1 cellular context compared by ENCODE assay signal in the genomic region with DNA sequence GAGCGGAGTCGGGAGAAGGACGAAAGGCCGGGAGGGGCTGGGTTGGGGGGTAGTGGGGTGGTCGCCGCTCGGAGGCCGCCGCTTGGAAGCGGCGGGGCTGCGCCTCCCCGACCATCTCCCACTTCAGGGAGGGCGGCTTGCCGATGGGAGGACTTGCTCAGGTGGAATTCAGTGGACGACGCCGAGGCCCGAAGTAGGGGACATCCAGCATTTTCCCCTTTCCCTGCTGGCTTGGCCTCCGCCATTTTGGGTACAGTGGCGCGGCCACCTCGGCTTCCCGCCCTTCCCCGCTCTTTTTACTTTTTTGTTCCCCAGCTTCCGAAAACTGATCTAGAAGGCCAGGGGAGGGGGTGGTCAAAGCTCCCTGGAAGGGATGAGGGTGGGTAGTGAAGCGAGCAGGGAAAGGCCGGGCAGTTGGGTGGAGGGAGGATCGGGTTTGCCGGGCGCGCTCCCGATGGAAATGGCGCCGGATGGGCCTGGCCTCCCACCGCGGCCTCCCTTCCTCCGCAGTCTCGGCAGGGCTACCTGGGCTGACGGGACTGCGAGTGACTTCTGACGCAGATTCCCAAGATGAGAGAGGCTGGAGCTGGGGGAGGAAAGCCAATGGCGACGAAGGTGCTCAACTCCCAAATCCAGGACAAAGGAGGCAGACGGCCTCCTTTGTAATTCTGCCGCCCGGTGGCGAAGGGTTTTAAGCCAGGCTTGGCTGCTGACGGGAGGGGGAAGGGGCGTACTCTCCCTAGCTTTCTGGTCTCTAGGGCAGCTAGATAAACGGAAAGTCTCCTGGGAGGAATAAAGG.
TF ChIP-seq lines count a peak whose summit lies in the region.

A gene (minus strand): TSS at position 670 of the 799 bp plus-strand sequence. CDS start 26,084 bp downstream, outside the sequence.

TF ChIP-seq in HepG2, 621 proteins besides CTCF, POLR2A, EP300 and RAD21 (continued from another document and continues in another):
- TF ChIP-seq, protein P1, sequence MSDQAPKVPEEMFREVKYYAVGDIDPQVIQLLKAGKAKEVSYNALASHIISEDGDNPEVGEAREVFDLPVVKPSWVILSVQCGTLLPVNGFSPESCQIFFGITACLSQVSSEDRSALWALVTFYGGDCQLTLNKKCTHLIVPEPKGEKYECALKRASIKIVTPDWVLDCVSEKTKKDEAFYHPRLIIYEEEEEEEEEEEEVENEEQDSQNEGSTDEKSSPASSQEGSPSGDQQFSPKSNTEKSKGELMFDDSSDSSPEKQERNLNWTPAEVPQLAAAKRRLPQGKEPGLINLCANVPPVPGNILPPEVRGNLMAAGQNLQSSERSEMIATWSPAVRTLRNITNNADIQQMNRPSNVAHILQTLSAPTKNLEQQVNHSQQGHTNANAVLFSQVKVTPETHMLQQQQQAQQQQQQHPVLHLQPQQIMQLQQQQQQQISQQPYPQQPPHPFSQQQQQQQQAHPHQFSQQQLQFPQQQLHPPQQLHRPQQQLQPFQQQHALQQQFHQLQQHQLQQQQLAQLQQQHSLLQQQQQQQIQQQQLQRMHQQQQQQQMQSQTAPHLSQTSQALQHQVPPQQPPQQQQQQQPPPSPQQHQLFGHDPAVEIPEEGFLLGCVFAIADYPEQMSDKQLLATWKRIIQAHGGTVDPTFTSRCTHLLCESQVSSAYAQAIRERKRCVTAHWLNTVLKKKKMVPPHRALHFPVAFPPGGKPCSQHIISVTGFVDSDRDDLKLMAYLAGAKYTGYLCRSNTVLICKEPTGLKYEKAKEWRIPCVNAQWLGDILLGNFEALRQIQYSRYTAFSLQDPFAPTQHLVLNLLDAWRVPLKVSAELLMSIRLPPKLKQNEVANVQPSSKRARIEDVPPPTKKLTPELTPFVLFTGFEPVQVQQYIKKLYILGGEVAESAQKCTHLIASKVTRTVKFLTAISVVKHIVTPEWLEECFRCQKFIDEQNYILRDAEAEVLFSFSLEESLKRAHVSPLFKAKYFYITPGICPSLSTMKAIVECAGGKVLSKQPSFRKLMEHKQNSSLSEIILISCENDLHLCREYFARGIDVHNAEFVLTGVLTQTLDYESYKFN (CRISPR knock-in tag; conservative IDR thresholded peaks at IDR 0.05) = no peak; the same call in none of the 2 replicates
- no peak; the same call in 1 of the 2 replicates for TF ChIP-seq GFI1 (CRISPR knock-in tag; IDR thresholded peaks at IDR 0.05; ENCODE audit: borderline replicate concordance)
- TF ChIP-seq NBN (conservative IDR thresholded peaks at IDR 0.05) = no peak
- no peak for TF ChIP-seq ZNF530 (CRISPR knock-in tag; IDR thresholded peaks at IDR 0.05; ENCODE audit: low read depth)
- TF ChIP-seq, protein P2, sequence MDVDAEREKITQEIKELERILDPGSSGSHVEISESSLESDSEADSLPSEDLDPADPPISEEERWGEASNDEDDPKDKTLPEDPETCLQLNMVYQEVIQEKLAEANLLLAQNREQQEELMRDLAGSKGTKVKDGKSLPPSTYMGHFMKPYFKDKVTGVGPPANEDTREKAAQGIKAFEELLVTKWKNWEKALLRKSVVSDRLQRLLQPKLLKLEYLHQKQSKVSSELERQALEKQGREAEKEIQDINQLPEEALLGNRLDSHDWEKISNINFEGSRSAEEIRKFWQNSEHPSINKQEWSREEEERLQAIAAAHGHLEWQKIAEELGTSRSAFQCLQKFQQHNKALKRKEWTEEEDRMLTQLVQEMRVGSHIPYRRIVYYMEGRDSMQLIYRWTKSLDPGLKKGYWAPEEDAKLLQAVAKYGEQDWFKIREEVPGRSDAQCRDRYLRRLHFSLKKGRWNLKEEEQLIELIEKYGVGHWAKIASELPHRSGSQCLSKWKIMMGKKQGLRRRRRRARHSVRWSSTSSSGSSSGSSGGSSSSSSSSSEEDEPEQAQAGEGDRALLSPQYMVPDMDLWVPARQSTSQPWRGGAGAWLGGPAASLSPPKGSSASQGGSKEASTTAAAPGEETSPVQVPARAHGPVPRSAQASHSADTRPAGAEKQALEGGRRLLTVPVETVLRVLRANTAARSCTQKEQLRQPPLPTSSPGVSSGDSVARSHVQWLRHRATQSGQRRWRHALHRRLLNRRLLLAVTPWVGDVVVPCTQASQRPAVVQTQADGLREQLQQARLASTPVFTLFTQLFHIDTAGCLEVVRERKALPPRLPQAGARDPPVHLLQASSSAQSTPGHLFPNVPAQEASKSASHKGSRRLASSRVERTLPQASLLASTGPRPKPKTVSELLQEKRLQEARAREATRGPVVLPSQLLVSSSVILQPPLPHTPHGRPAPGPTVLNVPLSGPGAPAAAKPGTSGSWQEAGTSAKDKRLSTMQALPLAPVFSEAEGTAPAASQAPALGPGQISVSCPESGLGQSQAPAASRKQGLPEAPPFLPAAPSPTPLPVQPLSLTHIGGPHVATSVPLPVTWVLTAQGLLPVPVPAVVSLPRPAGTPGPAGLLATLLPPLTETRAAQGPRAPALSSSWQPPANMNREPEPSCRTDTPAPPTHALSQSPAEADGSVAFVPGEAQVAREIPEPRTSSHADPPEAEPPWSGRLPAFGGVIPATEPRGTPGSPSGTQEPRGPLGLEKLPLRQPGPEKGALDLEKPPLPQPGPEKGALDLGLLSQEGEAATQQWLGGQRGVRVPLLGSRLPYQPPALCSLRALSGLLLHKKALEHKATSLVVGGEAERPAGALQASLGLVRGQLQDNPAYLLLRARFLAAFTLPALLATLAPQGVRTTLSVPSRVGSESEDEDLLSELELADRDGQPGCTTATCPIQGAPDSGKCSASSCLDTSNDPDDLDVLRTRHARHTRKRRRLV (CRISPR knock-in tag; IDR thresholded peaks at IDR 0.05) = no peak
- TF ChIP-seq KLF12 (CRISPR knock-in tag; IDR thresholded peaks at IDR 0.05; ENCODE audit: borderline replicate concordance) = no peak
- no peak for TF ChIP-seq ZSCAN29 (CRISPR knock-in tag; conservative IDR thresholded peaks at IDR 0.05)
- TF ChIP-seq, protein P3, sequence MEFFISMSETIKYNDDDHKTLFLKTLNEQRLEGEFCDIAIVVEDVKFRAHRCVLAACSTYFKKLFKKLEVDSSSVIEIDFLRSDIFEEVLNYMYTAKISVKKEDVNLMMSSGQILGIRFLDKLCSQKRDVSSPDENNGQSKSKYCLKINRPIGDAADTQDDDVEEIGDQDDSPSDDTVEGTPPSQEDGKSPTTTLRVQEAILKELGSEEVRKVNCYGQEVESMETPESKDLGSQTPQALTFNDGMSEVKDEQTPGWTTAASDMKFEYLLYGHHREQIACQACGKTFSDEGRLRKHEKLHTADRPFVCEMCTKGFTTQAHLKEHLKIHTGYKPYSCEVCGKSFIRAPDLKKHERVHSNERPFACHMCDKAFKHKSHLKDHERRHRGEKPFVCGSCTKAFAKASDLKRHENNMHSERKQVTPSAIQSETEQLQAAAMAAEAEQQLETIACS (CRISPR knock-in tag; IDR thresholded peaks at IDR 0.05) = peak; percentile 94
- TF ChIP-seq, protein P4, sequence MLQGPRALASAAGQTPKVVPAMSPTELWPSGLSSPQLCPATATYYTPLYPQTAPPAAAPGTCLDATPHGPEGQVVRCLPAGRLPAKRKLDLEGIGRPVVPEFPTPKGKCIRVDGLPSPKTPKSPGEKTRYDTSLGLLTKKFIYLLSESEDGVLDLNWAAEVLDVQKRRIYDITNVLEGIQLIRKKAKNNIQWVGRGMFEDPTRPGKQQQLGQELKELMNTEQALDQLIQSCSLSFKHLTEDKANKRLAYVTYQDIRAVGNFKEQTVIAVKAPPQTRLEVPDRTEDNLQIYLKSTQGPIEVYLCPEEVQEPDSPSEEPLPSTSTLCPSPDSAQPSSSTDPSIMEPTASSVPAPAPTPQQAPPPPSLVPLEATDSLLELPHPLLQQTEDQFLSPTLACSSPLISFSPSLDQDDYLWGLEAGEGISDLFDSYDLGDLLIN (CRISPR knock-in tag; IDR thresholded peaks at IDR 0.05; ENCODE audit: borderline replicate concordance) = no peak
- TF ChIP-seq SOX13 (IDR thresholded peaks at IDR 0.05) = no peak
- TF ChIP-seq SOX13 (CRISPR knock-in tag; conservative IDR thresholded peaks at IDR 0.05 in 1 of 2, IDR thresholded peaks at IDR 0.05 in 1 of 2) = 0 out of 4 replicates have a peak, but pooled peaks of 1 of the 2 experiments have one; percentile 7
- no peak for TF ChIP-seq BCL6 (CRISPR knock-in tag; IDR thresholded peaks at IDR 0.05)
- TF ChIP-seq, protein P5, sequence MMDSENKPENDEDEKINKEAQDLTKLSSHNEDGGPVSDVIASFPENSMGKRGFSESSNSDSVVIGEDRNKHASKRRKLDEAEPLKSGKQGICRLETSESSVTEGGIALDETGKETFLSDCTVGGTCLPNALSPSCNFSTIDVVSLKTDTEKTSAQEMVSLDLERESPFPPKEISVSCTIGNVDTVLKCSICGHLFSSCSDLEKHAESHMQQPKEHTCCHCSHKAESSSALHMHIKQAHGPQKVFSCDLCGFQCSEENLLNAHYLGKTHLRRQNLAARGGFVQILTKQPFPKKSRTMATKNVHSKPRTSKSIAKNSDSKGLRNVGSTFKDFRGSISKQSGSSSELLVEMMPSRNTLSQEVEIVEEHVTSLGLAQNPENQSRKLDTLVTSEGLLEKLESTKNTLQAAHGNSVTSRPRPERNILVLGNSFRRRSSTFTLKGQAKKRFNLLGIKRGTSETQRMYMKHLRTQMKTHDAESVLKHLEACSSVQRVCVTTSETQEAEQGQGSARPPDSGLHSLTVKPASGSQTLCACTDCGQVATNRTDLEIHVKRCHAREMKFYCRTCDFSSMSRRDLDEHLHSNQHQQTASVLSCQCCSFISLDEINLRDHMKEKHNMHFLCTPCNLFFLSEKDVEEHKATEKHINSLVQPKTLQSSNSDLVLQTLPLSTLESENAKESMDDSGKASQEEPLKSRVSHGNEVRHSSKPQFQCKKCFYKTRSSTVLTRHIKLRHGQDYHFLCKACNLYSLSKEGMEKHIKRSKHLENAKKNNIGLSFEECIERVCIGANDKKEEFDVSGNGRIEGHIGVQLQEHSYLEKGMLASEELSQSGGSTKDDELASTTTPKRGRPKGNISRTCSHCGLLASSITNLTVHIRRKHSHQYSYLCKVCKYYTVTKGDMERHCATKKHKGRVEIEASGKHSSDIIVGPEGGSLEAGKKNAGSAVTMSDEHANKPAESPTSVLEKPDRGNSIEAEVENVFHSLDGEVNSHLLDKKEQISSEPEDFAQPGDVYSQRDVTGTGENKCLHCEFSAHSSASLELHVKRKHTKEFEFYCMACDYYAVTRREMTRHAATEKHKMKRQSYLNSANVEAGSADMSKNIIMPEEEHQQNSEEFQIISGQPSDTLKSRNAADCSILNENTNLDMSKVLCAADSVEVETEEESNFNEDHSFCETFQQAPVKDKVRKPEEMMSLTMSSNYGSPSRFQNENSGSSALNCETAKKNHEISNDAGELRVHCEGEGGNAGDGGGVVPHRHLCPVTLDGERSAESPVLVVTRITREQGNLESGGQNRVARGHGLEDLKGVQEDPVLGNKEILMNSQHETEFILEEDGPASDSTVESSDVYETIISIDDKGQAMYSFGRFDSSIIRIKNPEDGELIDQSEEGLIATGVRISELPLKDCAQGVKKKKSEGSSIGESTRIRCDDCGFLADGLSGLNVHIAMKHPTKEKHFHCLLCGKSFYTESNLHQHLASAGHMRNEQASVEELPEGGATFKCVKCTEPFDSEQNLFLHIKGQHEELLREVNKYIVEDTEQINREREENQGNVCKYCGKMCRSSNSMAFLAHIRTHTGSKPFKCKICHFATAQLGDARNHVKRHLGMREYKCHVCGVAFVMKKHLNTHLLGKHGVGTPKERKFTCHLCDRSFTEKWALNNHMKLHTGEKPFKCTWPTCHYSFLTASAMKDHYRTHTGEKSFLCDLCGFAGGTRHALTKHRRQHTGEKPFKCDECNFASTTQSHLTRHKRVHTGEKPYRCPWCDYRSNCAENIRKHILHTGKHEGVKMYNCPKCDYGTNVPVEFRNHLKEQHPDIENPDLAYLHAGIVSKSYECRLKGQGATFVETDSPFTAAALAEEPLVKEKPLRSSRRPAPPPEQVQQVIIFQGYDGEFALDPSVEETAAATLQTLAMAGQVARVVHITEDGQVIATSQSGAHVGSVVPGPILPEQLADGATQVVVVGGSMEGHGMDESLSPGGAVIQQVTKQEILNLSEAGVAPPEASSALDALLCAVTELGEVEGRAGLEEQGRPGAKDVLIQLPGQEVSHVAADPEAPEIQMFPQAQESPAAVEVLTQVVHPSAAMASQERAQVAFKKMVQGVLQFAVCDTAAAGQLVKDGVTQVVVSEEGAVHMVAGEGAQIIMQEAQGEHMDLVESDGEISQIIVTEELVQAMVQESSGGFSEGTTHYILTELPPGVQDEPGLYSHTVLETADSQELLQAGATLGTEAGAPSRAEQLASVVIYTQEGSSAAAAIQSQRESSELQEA (CRISPR knock-in tag; IDR thresholded peaks at IDR 0.05; ENCODE audit: not compliant biosample characterization) = peak; percentile 8
- TF ChIP-seq, protein P6, sequence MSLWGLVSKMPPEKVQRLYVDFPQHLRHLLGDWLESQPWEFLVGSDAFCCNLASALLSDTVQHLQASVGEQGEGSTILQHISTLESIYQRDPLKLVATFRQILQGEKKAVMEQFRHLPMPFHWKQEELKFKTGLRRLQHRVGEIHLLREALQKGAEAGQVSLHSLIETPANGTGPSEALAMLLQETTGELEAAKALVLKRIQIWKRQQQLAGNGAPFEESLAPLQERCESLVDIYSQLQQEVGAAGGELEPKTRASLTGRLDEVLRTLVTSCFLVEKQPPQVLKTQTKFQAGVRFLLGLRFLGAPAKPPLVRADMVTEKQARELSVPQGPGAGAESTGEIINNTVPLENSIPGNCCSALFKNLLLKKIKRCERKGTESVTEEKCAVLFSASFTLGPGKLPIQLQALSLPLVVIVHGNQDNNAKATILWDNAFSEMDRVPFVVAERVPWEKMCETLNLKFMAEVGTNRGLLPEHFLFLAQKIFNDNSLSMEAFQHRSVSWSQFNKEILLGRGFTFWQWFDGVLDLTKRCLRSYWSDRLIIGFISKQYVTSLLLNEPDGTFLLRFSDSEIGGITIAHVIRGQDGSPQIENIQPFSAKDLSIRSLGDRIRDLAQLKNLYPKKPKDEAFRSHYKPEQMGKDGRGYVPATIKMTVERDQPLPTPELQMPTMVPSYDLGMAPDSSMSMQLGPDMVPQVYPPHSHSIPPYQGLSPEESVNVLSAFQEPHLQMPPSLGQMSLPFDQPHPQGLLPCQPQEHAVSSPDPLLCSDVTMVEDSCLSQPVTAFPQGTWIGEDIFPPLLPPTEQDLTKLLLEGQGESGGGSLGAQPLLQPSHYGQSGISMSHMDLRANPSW (CRISPR knock-in tag; IDR thresholded peaks at IDR 0.05; ENCODE audit: borderline replicate concordance) = no peak
- TF ChIP-seq ZMYM2 (CRISPR knock-in tag; IDR thresholded peaks at IDR 0.05) = no peak
- TF ChIP-seq, protein P7, sequence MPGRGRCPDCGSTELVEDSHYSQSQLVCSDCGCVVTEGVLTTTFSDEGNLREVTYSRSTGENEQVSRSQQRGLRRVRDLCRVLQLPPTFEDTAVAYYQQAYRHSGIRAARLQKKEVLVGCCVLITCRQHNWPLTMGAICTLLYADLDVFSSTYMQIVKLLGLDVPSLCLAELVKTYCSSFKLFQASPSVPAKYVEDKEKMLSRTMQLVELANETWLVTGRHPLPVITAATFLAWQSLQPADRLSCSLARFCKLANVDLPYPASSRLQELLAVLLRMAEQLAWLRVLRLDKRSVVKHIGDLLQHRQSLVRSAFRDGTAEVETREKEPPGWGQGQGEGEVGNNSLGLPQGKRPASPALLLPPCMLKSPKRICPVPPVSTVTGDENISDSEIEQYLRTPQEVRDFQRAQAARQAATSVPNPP (CRISPR knock-in tag; IDR thresholded peaks at IDR 0.05) = no peak; the same call in 1 of the 2 replicates
- TF ChIP-seq FOSL2 (CRISPR knock-in tag; IDR thresholded peaks at IDR 0.05) = peak; percentile 19; the same call in 1 of the 2 replicates
- TF ChIP-seq ZNF264 (CRISPR knock-in tag; IDR thresholded peaks at IDR 0.05) = peak; percentile 52; the same call in 1 of the 2 replicates
- TF ChIP-seq KDM5B (CRISPR knock-in tag; IDR thresholded peaks at IDR 0.05; ENCODE audit: borderline replicate concordance) = peak; percentile 2; the same call in 1 of the 2 replicates
- TF ChIP-seq ZMAT3 (CRISPR knock-in tag; conservative IDR thresholded peaks at IDR 0.05) = no peak
- TF ChIP-seq ELF4 (CRISPR knock-in tag; IDR thresholded peaks at IDR 0.05; ENCODE audit: borderline replicate concordance) = no peak
- TF ChIP-seq RBFOX2 (IDR thresholded peaks at IDR 0.05; ENCODE audit: low read depth, low read length) = no peak; the same call in 1 of the 2 replicates
- TF ChIP-seq ELF1 (CRISPR knock-in tag; IDR thresholded peaks at IDR 0.05) = peak; percentile 17; the same call in 1 of the 2 replicates
- no peak for TF ChIP-seq PHF5A (CRISPR knock-in tag; IDR thresholded peaks at IDR 0.05; ENCODE audit: low read depth, unreplicated experiment)
- TF ChIP-seq ZFP36L2 (CRISPR knock-in tag; IDR thresholded peaks at IDR 0.05) = no peak
- no peak for TF ChIP-seq ZMYM3 (CRISPR knock-in tag; IDR thresholded peaks at IDR 0.05)
